ENCODE assay signal across 8 cellular contexts in the genomic region with DNA sequence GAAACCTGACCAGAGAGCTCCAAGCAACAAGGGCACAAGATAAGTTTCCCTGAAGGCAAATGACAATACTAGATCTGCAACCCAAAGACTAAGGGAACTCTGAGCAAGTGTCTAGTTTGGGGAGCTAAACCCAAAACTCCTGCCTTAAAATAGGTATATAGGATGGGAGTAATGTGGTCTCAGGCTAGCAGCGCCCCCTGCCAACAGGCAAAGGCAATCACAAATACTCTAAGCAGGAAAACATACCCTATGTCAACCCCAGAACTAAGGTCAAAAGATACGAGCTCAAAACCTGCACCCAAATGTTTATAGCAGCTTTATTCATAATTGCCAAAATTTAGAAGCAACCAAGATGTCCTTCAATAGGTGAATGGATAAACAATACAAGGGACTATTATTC.
A peak's percentile ranks its signal among the peaks of the same experiment; 100 is the strongest.
DNase-seq lines count a peak whose midpoint lies in the region; ATAC-seq, FAIRE-seq and TF ChIP-seq lines count a peak whose summit lies in the region.

No MANE protein-coding gene starts in this region.

- TF ChIP-seq POLR2A in lower leg skin (IDR thresholded peaks at IDR 0.05): no peak

- peak; percentile 32 for ATAC-seq in foreskin keratinocyte
- no peak for ATAC-seq in HG03432 (IDR thresholded peaks at IDR 0.05; ENCODE audit: unreplicated experiment)

- H3K27ac ChIP-seq in foreskin keratinocyte (no peak overlapping the region), small intestine (ENCODE audit: low read depth in 1 of 2, low read length in 1 of 2) (no peak overlapping the region)

- no peaks in the 10 kb centered on the region for H3K9me3 ChIP-seq in BE2C
- H3K9me3 ChIP-seq in HAP-1: no peaks in the 10 kb centered on the region
- H3K9me3 ChIP-seq in small intestine (ENCODE audit: control insufficient read depth, low read depth): no peaks in the 10 kb centered on the region

- peak; percentile 39 for DNase-seq in BE2C
- DNase-seq in HAP-1 (ENCODE audit: low spot score in 2 of 2): peak; percentile 12 to 60
- DNase-seq in SW480 (ENCODE audit: low spot score): peak; percentile 64
- no peak for DNase-seq in foreskin keratinocyte
- DNase-seq in small intestine: peak; percentile 11
- DNase-seq in lower leg skin (ENCODE audit: low spot score in 2 of 2): no peak
- no peak for DNase-seq in epidermal melanocyte (ENCODE audit: insufficient read length, low spot score)

- in situ Hi-C loops in HAP-1 (cut with MboI; ENCODE audit: low sequenced_read_pairs): no loop called here

- intact Hi-C loops in lower leg skin (cut with DNase I; ENCODE audit: low total_unique reads): no loop called here

- H3K27me3 ChIP-seq in BE2C: no peaks in the 10 kb centered on the region
- no peaks in the 10 kb centered on the region for H3K27me3 ChIP-seq in HAP-1 (ENCODE audit: low read depth)
- no peaks in the 10 kb centered on the region for H3K27me3 ChIP-seq in foreskin keratinocyte
- H3K27me3 ChIP-seq in small intestine (ENCODE audit: control insufficient read depth in 2 of 2, insufficient read depth in 2 of 2, low read length in 2 of 2): no peaks in the 10 kb centered on the region

- H3K36me3 ChIP-seq in BE2C: no peaks in the 10 kb centered on the region
- no peaks in the 10 kb centered on the region; the same call in 1 of the 2 replicates for H3K36me3 ChIP-seq in HAP-1 (replicated peaks)
- H3K36me3 ChIP-seq in small intestine (ENCODE audit: control insufficient read depth in 2 of 2, insufficient read depth in 2 of 2, low read length in 2 of 2): peaks cover 0 to 2% of the 10 kb centered on the region in 2 donors

- no peaks in the 10 kb centered on the region for H3K4me1 ChIP-seq in BE2C
- H3K4me1 ChIP-seq in HAP-1: no peaks in the 10 kb centered on the region
- no peaks in the 10 kb centered on the region for H3K4me1 ChIP-seq in foreskin keratinocyte
- no peaks in the 10 kb centered on the region for H3K4me1 ChIP-seq in small intestine (ENCODE audit: control insufficient read depth in 2 of 2, insufficient read depth in 1 of 2, low read depth in 1 of 2, low read length in 1 of 2)

- WGBS in small intestine, 3 donors: 21 to 23% (median 22%) methylated on average over 2 of the region's 2 CpGs
- WGBS in lower leg skin, 2 donors: 44 to 49% methylated on average over 2 of the region's 2 CpGs

- FAIRE-seq in small intestine (lab: Jason Lieb, UNC): no peak

- TF ChIP-seq CTCF in BE2C (IDR thresholded peaks at IDR 0.05; ENCODE audit: low read depth, low read length) (peak; percentile 79), foreskin keratinocyte (conservative IDR thresholded peaks at IDR 0.05) (peak; percentile 69), lower leg skin (IDR thresholded peaks at IDR 0.05) (no peak)

- H3K4me3 ChIP-seq in BE2C (ENCODE audit: low read depth, low read length) (no peak overlapping the region), HAP-1 (no peak overlapping the region), small intestine (ENCODE audit: low read depth in 1 of 2, low read length in 2 of 2) (no peak overlapping the region), lower leg skin (ENCODE audit: low read depth, poor library complexity, severe bottlenecking) (no peak overlapping the region)

Comparison
In these comparisons a context has a peak if more than half of its experiments do, and no peak if none do; other contexts are left out.
1. DNase-seq: peak in BE2C (single experiment), HAP-1 (2 of 2), SW480 (single experiment) and small intestine (single experiment); none in foreskin keratinocyte (0 of 2), lower leg skin (0 of 2) and epidermal melanocyte (single experiment).
2. CTCF ChIP-seq: peak in BE2C (single experiment) and foreskin keratinocyte (single experiment); none in lower leg skin (0 of 3).